In genomic region chr2:85550476-85550875, GRCh38 we compare ENCODE assay signal across 16 cellular contexts. TPM values are rescaled to one million over a fixed set of nuclear protein-coding genes. Genes with fewer than 3 reads are reported as not detected.
DNase-seq lines count a peak whose midpoint lies in the region; ATAC-seq and TF ChIP-seq lines count a peak whose summit lies in the region.
"Had no signal": no experiment of that assay in that cellular context is flagged by ENCODE, and none has a peak within 500 bp of the region (broad histone marks: within the 10 kb centered on the region; RNA-seq: fewer than 3 reads in every experiment).

No MANE protein-coding gene starts in this region.

- TF ChIP-seq CTCF in IMR-90 (conservative IDR thresholded peaks at IDR 0.05; ENCODE audit: low read depth, low read length) (no peak), VCaP (conservative IDR thresholded peaks at IDR 0.05) (no peak)
- TF ChIP-seq CTCF in CD8-positive, alpha-beta T cell (IDR thresholded peaks at IDR 0.05) = no peak

- peak overlapping the region; percentile 92 for H2BK120ac ChIP-seq in IMR-90 (ENCODE audit: low read depth, low read length)

- peak overlapping the region; percentile 89 for H4K5ac ChIP-seq in IMR-90 (ENCODE audit: low read depth, low read length)

- DNase-seq in IMR-90 (no peak), medulla oblongata (ENCODE audit: extremely low spot score) (peak; percentile 74)
- DNase-seq in stimulated activated naive B cell treated with anti-CD40 and anti-IgM and Interleukin-4, amounts not matched to agents 10 μg/mL and 1 μg/mL and 100 μg/mL, for 72 hours = no peak
- DNase-seq in effector CD4-positive, alpha-beta T cell = no peak
- no peak for DNase-seq in CD8-positive, alpha-beta T cell
- DNase-seq: activated CD8-positive, alpha-beta memory T cell treated with anti-CD3 and anti-CD28 coated beads for 24 hours; activated gamma-delta T cell treated with Interleukin-2 at 50 U/mL for 16 hours; effector memory CD4-positive, alpha-beta T cell; NCI-H2029; NCI-H526 treated with DMSO at 0.1 percent for 48 hours had no signal

- peak overlapping the region; percentile 97 for H3K4ac ChIP-seq in IMR-90 (ENCODE audit: low read depth, low read length)

- peak overlapping the region; percentile 99 for H2AK5ac ChIP-seq in IMR-90 (ENCODE audit: low read depth, low read length)

- H3K4me1 Mint-ChIP-seq in stimulated activated naive B cell treated with anti-CD40 and anti-IgM and Interleukin-4, amounts not matched to agents 10 μg/mL and 1 μg/mL and 100 μg/mL, for 72 hours = peaks cover 0 to 9% of the 10 kb centered on the region in 2 donors
- H3K4me1 Mint-ChIP-seq in CD8-positive, alpha-beta T cell (ENCODE audit: low read depth) = peaks cover 4% of the 10 kb centered on the region
- H3K4me1 Mint-ChIP-seq: mesothelial cell of epicardium had no signal

- H3K4me1 ChIP-seq in IMR-90 (ENCODE audit: control insufficient read depth, insufficient read depth, low read length) = peaks cover 18% of the 10 kb centered on the region
- no peaks in the 10 kb centered on the region for H3K4me1 ChIP-seq in CD8-positive, alpha-beta T cell (ENCODE audit: insufficient read depth, low read length)

- H3K56ac ChIP-seq in IMR-90 (ENCODE audit: extremely low read depth, insufficient read depth, low read length) = peak overlapping the region; percentile 97

- no peak overlapping the region for H3K4me3 ChIP-seq in IMR-90 (ENCODE audit: insufficient read depth, low read depth, low read length)
- H3K4me3 ChIP-seq in CD8-positive, alpha-beta T cell (ENCODE audit: low read depth, low read length) = no peak overlapping the region
- H3K4me3 ChIP-seq: gastroesophageal sphincter had no signal

- H3K9ac ChIP-seq in IMR-90 (ENCODE audit: low read depth, low read length) = peak overlapping the region; percentile 64; the same call in 1 of the 2 replicates

- H3K14ac ChIP-seq in IMR-90 (replicated peaks; ENCODE audit: low read depth, low read length) = peak overlapping the region; percentile 93

- H3K4me3 Mint-ChIP-seq in stimulated activated naive B cell treated with anti-CD40 and anti-IgM and Interleukin-4, amounts not matched to agents 10 μg/mL and 1 μg/mL and 100 μg/mL, for 72 hours = no peak overlapping the region
- H3K4me3 Mint-ChIP-seq in CD8-positive, alpha-beta T cell = no peak overlapping the region
- H3K4me3 Mint-ChIP-seq: mesothelial cell of epicardium had no signal

- peaks cover 8 to 45% of the 10 kb centered on the region in 2 experiments; a peak in 3 of 4 replicates for H3K79me1 ChIP-seq in IMR-90 (ENCODE audit: low read depth in 1 of 2, low read length in 2 of 2)

- in situ Hi-C loops in IMR-90 (cut with MboI; ENCODE audit: low sequenced_read_pairs) = loop anchor here (5.0 to 10.0 kb wide), 2 partner anchors 128 to 486 kb away; no protein-coding TSS in a partner anchor

- H3K27ac Mint-ChIP-seq in stimulated activated naive B cell treated with anti-CD40 and anti-IgM and Interleukin-4, amounts not matched to agents 10 μg/mL and 1 μg/mL and 100 μg/mL, for 72 hours = peak overlapping the region; percentile 67
- H3K27ac Mint-ChIP-seq in CD8-positive, alpha-beta T cell = no peak overlapping the region

- H2AK9ac ChIP-seq in IMR-90 (replicated peaks; ENCODE audit: low read depth, low read length, poor library complexity) = peak overlapping the region; percentile 99

- WGBS in IMR-90 (ENCODE audit: extremely low coverage in 2 of 2, insufficient read length in 1 of 2), 2 experiments = 90% methylated on average over 4 of the region's 10 CpGs; no CpG with 5 or more reads in 1 of the 2 experiments

- peak overlapping the region; percentile 97 for H4K91ac ChIP-seq in IMR-90 (ENCODE audit: insufficient read depth, low read depth, low read length)

- no peak overlapping the region for H2AFZ ChIP-seq in IMR-90 (replicated peaks; ENCODE audit: low read length, poor library complexity)

- peak overlapping the region; percentile 99 for H2BK5ac ChIP-seq in IMR-90 (ENCODE audit: low read depth, low read length, poor library complexity, severe bottlenecking)

- ATAC-seq in IMR-90 (ENCODE audit: low read depth) (no peak), HG03520 (IDR thresholded peaks at IDR 0.05; ENCODE audit: unreplicated experiment) (no peak), GM19463 (IDR thresholded peaks at IDR 0.05; ENCODE audit: unreplicated experiment) (no peak)
- no peak for ATAC-seq in stimulated activated naive B cell treated with anti-CD40 and anti-IgM and Interleukin-4, amounts not matched to agents 10 μg/mL and 1 μg/mL and 100 μg/mL, for 72 hours (replicated peaks)
- ATAC-seq in CD8-positive, alpha-beta T cell = no peak

- peak overlapping the region; percentile 88 for H2BK15ac ChIP-seq in IMR-90 (ENCODE audit: low read depth, low read length)

- H4K20me1 ChIP-seq in IMR-90 (ENCODE audit: insufficient read depth, low read length) = peaks cover 11% of the 10 kb centered on the region

- CTCF ChIA-PET in IMR-90 (lab: Yijun Ruan, JAX) = interaction anchor here (1.3 to 6.8 kb wide), 3 partner anchors 14 to 484 kb away, joined by 3 to 46 read pairs (median 4); partner anchors contain the start of gene SH2D6
- CTCF ChIA-PET in CD8-positive, alpha-beta T cell (lab: Charles Lee) = interaction anchor here (0.9 to 10.4 kb wide), 10 partner anchors 11 to 266 kb away, joined by 3 to 355 read pairs (median 12); partner anchors contain the start of genes GGCX, MAT2A, SH2D6 and USP39

- intact Hi-C loops in IMR-90 (cut with micrococcal nuclease) = loop anchor here (1.0 to 5.0 kb wide), 2 partner anchors 196 to 223 kb away; partner anchors contain the start of genes ELMOD3, RETSAT and TGOLN2
- intact Hi-C loops in CD8-positive, alpha-beta T cell (cut with DNase I, micrococcal nuclease) = no loop called here

- no TSS peak for BruUV-seq in IMR-90 (replicated peaks; lab: Mats Ljungman, UMichigan)

- peak overlapping the region; percentile 58 to 92 for H4K8ac ChIP-seq in IMR-90 (ENCODE audit: low read depth in 2 of 2, low read length in 2 of 2)

- H3K9me3 Mint-ChIP-seq in stimulated activated naive B cell treated with anti-CD40 and anti-IgM and Interleukin-4, amounts not matched to agents 10 μg/mL and 1 μg/mL and 100 μg/mL, for 72 hours = no peaks in the 10 kb centered on the region
- H3K9me3 Mint-ChIP-seq in CD8-positive, alpha-beta T cell = no peaks in the 10 kb centered on the region
- H3K9me3 Mint-ChIP-seq: mesothelial cell of epicardium had no signal

- POLR2A ChIA-PET in IMR-90 (lab: Charles Lee; ENCODE audit: unreplicated experiment) = interaction anchor here (1.3 to 5.1 kb wide), 2 partner anchors 11 to 131 kb away, joined by 12 to 42 read pairs; partner anchors contain the start of genes MAT2A and SH2D6
- POLR2A ChIA-PET in CD8-positive, alpha-beta T cell (lab: Charles Lee) = interaction anchor here (1.0 to 5.6 kb wide), 4 partner anchors 11 to 223 kb away, joined by 3 to 78 read pairs (median 22); partner anchors contain the start of genes ELMOD3, MAT2A, RETSAT and SH2D6

- no peaks in the 10 kb centered on the region for H3K9me3 ChIP-seq in IMR-90 (ENCODE audit: control insufficient read depth, insufficient read depth, low read length)
- no peaks in the 10 kb centered on the region for H3K9me3 ChIP-seq in CD8-positive, alpha-beta T cell (ENCODE audit: low read length)
- H3K9me3 ChIP-seq: gastroesophageal sphincter had no signal

- H3K4me2 ChIP-seq in IMR-90 (ENCODE audit: low read depth, low read length) = peak overlapping the region; percentile 64; the same call in 1 of the 2 replicates

- H3K27me3 ChIP-seq in IMR-90 (ENCODE audit: control insufficient read depth, insufficient read depth, low read length) = no peaks in the 10 kb centered on the region
- no peaks in the 10 kb centered on the region for H3K27me3 ChIP-seq in CD8-positive, alpha-beta T cell (ENCODE audit: insufficient read depth, low read length)
- H3K27me3 ChIP-seq: gastroesophageal sphincter had no signal

- peaks cover 9% of the 10 kb centered on the region; the same call in 1 of the 2 replicates for H3K9me1 ChIP-seq in IMR-90 (ENCODE audit: insufficient read depth, low read length)

- peak overlapping the region; percentile 78 for H3K23ac ChIP-seq in IMR-90 (ENCODE audit: low read depth, low read length)

- peak overlapping the region; percentile 94 for H2BK20ac ChIP-seq in IMR-90 (ENCODE audit: low read depth, low read length)

- peaks cover 27 to 37% of the 10 kb centered on the region in 2 donors for H3K36me3 Mint-ChIP-seq in stimulated activated naive B cell treated with anti-CD40 and anti-IgM and Interleukin-4, amounts not matched to agents 10 μg/mL and 1 μg/mL and 100 μg/mL, for 72 hours
- peaks cover 73% of the 10 kb centered on the region for H3K36me3 Mint-ChIP-seq in CD8-positive, alpha-beta T cell

- peak overlapping the region; percentile 94 for H3K18ac ChIP-seq in IMR-90 (ENCODE audit: low read depth, low read length)

- H3K36me3 ChIP-seq in IMR-90 (ENCODE audit: control insufficient read depth, insufficient read depth, low read length) = peaks cover 47% of the 10 kb centered on the region
- peaks cover 48% of the 10 kb centered on the region for H3K36me3 ChIP-seq in CD8-positive, alpha-beta T cell (ENCODE audit: insufficient read depth, low read length)

- dilution Hi-C loops in IMR-90 (cut with HindIII; ENCODE audit: low sequenced_read_pairs, unreplicated experiment) = no loop called here

- H3K27ac ChIP-seq in IMR-90 (ENCODE audit: insufficient read depth, low read length) = peak overlapping the region; percentile 98
- peak overlapping the region; percentile 52 for H3K27ac ChIP-seq in VCaP
- H3K27ac ChIP-seq in CD8-positive, alpha-beta T cell (ENCODE audit: low read depth, low read length) = no peak overlapping the region
- H3K27ac ChIP-seq: C4-2B had no signal

- TF ChIP-seq POLR2A in IMR-90 (IDR thresholded peaks at IDR 0.05; ENCODE audit: low read depth, low read length) = no peak

- H3K27me3 Mint-ChIP-seq in stimulated activated naive B cell treated with anti-CD40 and anti-IgM and Interleukin-4, amounts not matched to agents 10 μg/mL and 1 μg/mL and 100 μg/mL, for 72 hours = no peaks in the 10 kb centered on the region
- no peaks in the 10 kb centered on the region for H3K27me3 Mint-ChIP-seq in CD8-positive, alpha-beta T cell (ENCODE audit: low read depth)

- TF ChIP-seq RAD21 in IMR-90 (IDR thresholded peaks at IDR 0.05; ENCODE audit: low read length) = no peak

RNA-seq across cellular contexts. Expression of gene GGCX, which starts 10.8 kb away (rescaled TPM):
- total RNA-seq in IMR-90 (2012; rRNA removed) = 31.9 and 35.0 TPM in 2 replicates
- 37.0 and 39.4 TPM in 2 replicates for polyA plus RNA-seq in IMR-90 (2012; rRNA removed)
- 57.1 and 81.4 TPM in 2 replicates for polyA plus RNA-seq in IMR-90 (2012; cell fraction: cytosol; rRNA removed)
- polyA plus RNA-seq in IMR-90 (2012; cell fraction: nucleus; rRNA removed; ENCODE audit: low replicate concordance) = 60.6 and 63.6 TPM in 2 replicates
- total RNA-seq in CD8-positive, alpha-beta T cell = 10 to 100 TPM; 20.7 to 24.0 TPM

RNA-seq across cellular contexts. Expression of gene MAT2A, which starts 11.5 kb away (rescaled TPM):
- total RNA-seq in IMR-90 (2012; rRNA removed) = 94.1 and 98.9 TPM in 2 replicates
- 158 and 223 TPM in 2 replicates for polyA plus RNA-seq in IMR-90 (2012; rRNA removed)
- 40.6 and 65.5 TPM in 2 replicates for polyA plus RNA-seq in IMR-90 (2012; cell fraction: cytosol; rRNA removed)
- 581 and 1,265 TPM in 2 replicates for polyA plus RNA-seq in IMR-90 (2012; cell fraction: nucleus; rRNA removed; ENCODE audit: low replicate concordance)
- total RNA-seq in CD8-positive, alpha-beta T cell = 100 to 1,000 TPM; 105 to 107 TPM

RNA-seq across cellular contexts. Expression of gene VAMP8, which starts 26.9 kb away (rescaled TPM):
- total RNA-seq in IMR-90 (2012; rRNA removed) = 0.83 and 0.90 TPM in 2 replicates
- 1.7 and 1.9 TPM in 2 replicates for polyA plus RNA-seq in IMR-90 (2012; rRNA removed)
- polyA plus RNA-seq in IMR-90 (2012; cell fraction: cytosol; rRNA removed) = 0.82 and 2.4 TPM in 2 replicates
- polyA plus RNA-seq in IMR-90 (2012; cell fraction: nucleus; rRNA removed; ENCODE audit: low replicate concordance) = 0.13 and 2.1 TPM in 2 replicates
- total RNA-seq in CD8-positive, alpha-beta T cell = 10 to 100 TPM; 28.1 to 28.7 TPM

RNA-seq across cellular contexts. Expression of gene VAMP5, which starts 33.8 kb away (rescaled TPM):
- 13.8 and 27.8 TPM in 2 replicates for total RNA-seq in IMR-90 (2012; rRNA removed)
- 103 and 121 TPM in 2 replicates for polyA plus RNA-seq in IMR-90 (2012; rRNA removed)
- 209 and 319 TPM in 2 replicates for polyA plus RNA-seq in IMR-90 (2012; cell fraction: cytosol; rRNA removed)
- 51.1 and 83.2 TPM in 2 replicates for polyA plus RNA-seq in IMR-90 (2012; cell fraction: nucleus; rRNA removed; ENCODE audit: low replicate concordance)
- total RNA-seq in CD8-positive, alpha-beta T cell = 10 to 100 TPM; 22.7 to 23.9 TPM

RNA-seq across cellular contexts. Expression of gene RNF181, which starts 45.1 kb away (rescaled TPM):
- total RNA-seq in IMR-90 (2012; rRNA removed) = 326 and 498 TPM in 2 replicates
- polyA plus RNA-seq in IMR-90 (2012; rRNA removed) = 438 and 481 TPM in 2 replicates
- polyA plus RNA-seq in IMR-90 (2012; cell fraction: cytosol; rRNA removed) = 538 and 709 TPM in 2 replicates
- polyA plus RNA-seq in IMR-90 (2012; cell fraction: nucleus; rRNA removed; ENCODE audit: low replicate concordance) = 203 and 232 TPM in 2 replicates
- 10 to 100 TPM; 38.1 to 41.0 TPM for total RNA-seq in CD8-positive, alpha-beta T cell

Comparison
In these comparisons a context has a peak if more than half of its experiments do, and no peak if none do; other contexts are left out.
1. RNA of gene VAMP8, which starts 26.9 kb away (total RNA-seq): 28.1 to 28.7 TPM in CD8-positive, alpha-beta T cell; 0.83 to 0.90 TPM in IMR-90; every median in the first group is over 10 times any median in the second.